ENCODE assay signal across 17 cellular contexts in genomic region chr3:60917136-60917535, GRCh38.
DNase-seq lines count a peak whose midpoint lies in the region; ATAC-seq and TF ChIP-seq lines count a peak whose summit lies in the region.
"Had no signal": no experiment of that assay in that cellular context is flagged by ENCODE, and none has a peak within 500 bp of the region (broad histone marks: within the 10 kb centered on the region; RNA-seq: fewer than 3 reads in every experiment).

No MANE protein-coding gene starts in this region.

- no peak for TF ChIP-seq CTCF in heart right ventricle (IDR thresholded peaks at IDR 0.05)
- TF ChIP-seq CTCF in HFFc6 (IDR thresholded peaks at IDR 0.05): no peak

- no peaks in the 10 kb centered on the region for H3K27me3 ChIP-seq in heart right ventricle
- H3K27me3 ChIP-seq: BLaER1 treated with 17β-estradiol and CSF1 and Interleukin-3, amounts not matched to agents 10 nM and 100 nM; brain microvascular endothelial cell; transverse colon had no signal

- no peak for ATAC-seq in heart right ventricle
- ATAC-seq in HG02610 (IDR thresholded peaks at IDR 0.05; ENCODE audit: unreplicated experiment): no peak
- ATAC-seq: left colon, mucosa of descending colon had no signal

- peaks cover 0 to 9% (median 0%) of the 10 kb centered on the region in 9 donors for H3K4me1 ChIP-seq in heart right ventricle
- H3K4me1 ChIP-seq: BLaER1 treated with 17β-estradiol and CSF1 and Interleukin-3, amounts not matched to agents 10 nM and 100 nM; transverse colon had no signal

- intact Hi-C loops in heart right ventricle (cut with DNase I): no loop called here

- CTCF ChIA-PET in activated CD4-positive, alpha-beta memory T cell treated with anti-CD3 and anti-CD28 coated beads, Interleukin-2, amount 10 ng/mL, durations not matched to agents 7 days and 5 days (lab: Charles Lee): no interaction called here

- H3K27me3 Mint-ChIP-seq in activated CD4-positive, alpha-beta memory T cell treated with anti-CD3 and anti-CD28 coated beads, Interleukin-2, amount 10 ng/mL, durations not matched to agents 7 days and 5 days: no peaks in the 10 kb centered on the region
- no peaks in the 10 kb centered on the region; the same call in 1 of the 2 replicates for H3K27me3 Mint-ChIP-seq in HFFc6 (ENCODE audit: insufficient read depth)
- H3K27me3 Mint-ChIP-seq: activated naive CD4-positive, alpha-beta T cell treated with anti-CD3 and anti-CD28 coated beads, Interleukin-2, amount 50 U/mL, for 24 hours had no signal

- H3K36me3 Mint-ChIP-seq in activated CD4-positive, alpha-beta memory T cell treated with anti-CD3 and anti-CD28 coated beads, Interleukin-2, amount 10 ng/mL, durations not matched to agents 7 days and 5 days (ENCODE audit: low read depth): no peaks in the 10 kb centered on the region
- H3K36me3 Mint-ChIP-seq in HFFc6 (ENCODE audit: low read depth): no peaks in the 10 kb centered on the region

- H3K4me1 Mint-ChIP-seq in activated CD4-positive, alpha-beta memory T cell treated with anti-CD3 and anti-CD28 coated beads, Interleukin-2, amount 10 ng/mL, durations not matched to agents 7 days and 5 days: no peaks in the 10 kb centered on the region
- no peaks in the 10 kb centered on the region for H3K4me1 Mint-ChIP-seq in HFFc6 (ENCODE audit: low read depth)
- H3K4me1 Mint-ChIP-seq: activated naive CD4-positive, alpha-beta T cell treated with anti-CD3 and anti-CD28 coated beads, Interleukin-2, amount 50 U/mL, for 24 hours had no signal

- no peak overlapping the region for H3K4me3 ChIP-seq in heart right ventricle
- H3K4me3 ChIP-seq: BLaER1 treated with 17β-estradiol and CSF1 and Interleukin-3, amounts not matched to agents 10 nM and 100 nM; mucosa of descending colon; transverse colon had no signal

- no peak overlapping the region for H3K27ac Mint-ChIP-seq in activated CD4-positive, alpha-beta memory T cell treated with anti-CD3 and anti-CD28 coated beads, Interleukin-2, amount 10 ng/mL, durations not matched to agents 7 days and 5 days
- H3K27ac Mint-ChIP-seq in HFFc6: no peak overlapping the region
- H3K27ac Mint-ChIP-seq: activated naive CD4-positive, alpha-beta T cell treated with anti-CD3 and anti-CD28 coated beads, Interleukin-2, amount 50 U/mL, for 24 hours; T-helper 1 cell treated with Interleukin-12 subunit alpha and Interleukin-12 subunit beta and Interleukin-4 antibody, amounts not matched to agents 30 μg/mL and 1 μg/mL, for 36 hours had no signal

- POLR2A ChIA-PET in activated CD4-positive, alpha-beta memory T cell treated with anti-CD3 and anti-CD28 coated beads, Interleukin-2, amount 10 ng/mL, durations not matched to agents 7 days and 5 days (lab: Charles Lee): no interaction called here

- DNase-seq in DMS 273 (lab: John Stamatoyannopoulos, UW; ENCODE audit: unreplicated experiment) (peak; percentile 78), NCI-H1092 treated with DMSO at 0.1 percent for 48 hours (lab: John Stamatoyannopoulos, UW) (peak; percentile 45), NCI-H82 treated with DMSO at 0.1 percent for 48 hours (lab: John Stamatoyannopoulos, UW; ENCODE audit: unreplicated experiment) (peak; percentile 56), heart right ventricle (peak; percentile 16 to 30), HFFc6 (no peak), DMS114 treated with DMSO at 0.1 percent for 48 hours (lab: John Stamatoyannopoulos, UW; ENCODE audit: unreplicated experiment) (no peak)
- DNase-seq in activated CD4-positive, alpha-beta memory T cell treated with anti-CD3 and anti-CD28 coated beads, Interleukin-2, amount 10 ng/mL, durations not matched to agents 7 days and 5 days: no peak
- DNase-seq: activated CD8-positive, alpha-beta memory T cell treated with anti-CD3 and anti-CD28 coated beads, Interleukin-2, amount 50 U/mL, for 4 hours; brain microvascular endothelial cell; NCI-H526 treated with DMSO at 0.1 percent for 48 hours; transverse colon had no signal

- WGBS in heart right ventricle, 2 donors: 24 to 63% methylated on average over 1 of the region's 1 CpG

- no peak overlapping the region for H3K27ac ChIP-seq in heart right ventricle
- H3K27ac ChIP-seq: BLaER1 treated with 17β-estradiol and CSF1 and Interleukin-3, amounts not matched to agents 10 nM and 100 nM; brain microvascular endothelial cell; transverse colon had no signal

- peaks cover 0 to 9% (median 0%) of the 10 kb centered on the region in 11 donors for H3K9me3 ChIP-seq in heart right ventricle
- H3K9me3 ChIP-seq: mucosa of descending colon, transverse colon had no signal

- H3K4me3 Mint-ChIP-seq in activated CD4-positive, alpha-beta memory T cell treated with anti-CD3 and anti-CD28 coated beads, Interleukin-2, amount 10 ng/mL, durations not matched to agents 7 days and 5 days: no peak overlapping the region
- no peak overlapping the region for H3K4me3 Mint-ChIP-seq in HFFc6
- H3K4me3 Mint-ChIP-seq: activated naive CD4-positive, alpha-beta T cell treated with anti-CD3 and anti-CD28 coated beads, Interleukin-2, amount 50 U/mL, for 24 hours; T-helper 1 cell treated with Interleukin-12 subunit alpha and Interleukin-12 subunit beta and Interleukin-4 antibody, amounts not matched to agents 30 μg/mL and 1 μg/mL, for 36 hours had no signal

- peaks cover 2% of the 10 kb centered on the region for H3K9me3 Mint-ChIP-seq in activated CD4-positive, alpha-beta memory T cell treated with anti-CD3 and anti-CD28 coated beads, Interleukin-2, amount 10 ng/mL, durations not matched to agents 7 days and 5 days
- no peaks in the 10 kb centered on the region; the same call in 1 of the 2 replicates for H3K9me3 Mint-ChIP-seq in HFFc6
- H3K9me3 Mint-ChIP-seq: T-helper 1 cell treated with Interleukin-12 subunit alpha and Interleukin-12 subunit beta and Interleukin-4 antibody, amounts not matched to agents 30 μg/mL and 1 μg/mL, for 36 hours had no signal

- H3K36me3 ChIP-seq in heart right ventricle: no peaks in the 10 kb centered on the region
- H3K36me3 ChIP-seq: BLaER1 treated with 17β-estradiol and CSF1 and Interleukin-3, amounts not matched to agents 10 nM and 100 nM; brain microvascular endothelial cell; transverse colon had no signal

Comparison
In these comparisons a context has a peak if more than half of its experiments do, and no peak if none do; other contexts are left out.
1. DNase-seq: peak in DMS 273 (single experiment), NCI-H1092 treated with DMSO at 0.1 percent for 48 hours (single experiment), NCI-H82 treated with DMSO at 0.1 percent for 48 hours (single experiment) and heart right ventricle (2 of 2); none in activated CD4-positive, alpha-beta memory T cell treated with anti-CD3 and anti-CD28 coated beads, Interleukin-2, amount 10 ng/mL, durations not matched to agents 7 days and 5 days (single experiment), HFFc6 (single experiment) and DMS114 treated with DMSO at 0.1 percent for 48 hours (single experiment).